Comparison of ENCODE assay signal across 8 cellular contexts in genomic region chr11:66312549-66313320, GRCh38. TPM values are rescaled to one million over a fixed set of nuclear protein-coding genes. Genes with fewer than 3 reads are reported as not detected.
DNase-seq lines count a peak whose midpoint lies in the region; ATAC-seq, FAIRE-seq and TF ChIP-seq lines count a peak whose summit lies in the region.

No MANE protein-coding gene starts in this region.

- H3K36me3 ChIP-seq in kidney (ENCODE audit: control insufficient read depth in 1 of 2, insufficient read depth in 2 of 2, low read length in 2 of 2), result no peaks in the 10 kb centered on the region

- TF ChIP-seq CTCF in AG10803 (conservative IDR thresholded peaks at IDR 0.05; ENCODE audit: low read length), result no peak
- TF ChIP-seq CTCF in kidney (IDR thresholded peaks at IDR 0.05; ENCODE audit: borderline replicate concordance, extremely low read depth, insufficient read depth), result no peak

- intact Hi-C loops in kidney (cut with DNase I), result no loop called here

- no peaks in the 10 kb centered on the region for H3K9me3 ChIP-seq in kidney (ENCODE audit: control insufficient read depth in 1 of 2, low read length in 2 of 2)

- peak overlapping the region; percentile 93 for H3K4me3 ChIP-seq in AG10803 (ENCODE audit: low read length)
- H3K4me3 ChIP-seq in kidney (ENCODE audit: low read length in 2 of 2), result peak overlapping the region; percentile 59 to 82

- peaks cover 0 to 7% of the 10 kb centered on the region in 2 donors for H3K4me1 ChIP-seq in kidney (ENCODE audit: control insufficient read depth in 1 of 2, insufficient read depth in 1 of 2, low read depth in 1 of 2, low read length in 2 of 2)

- no peak for FAIRE-seq in kidney (lab: Jason Lieb, UNC)

- H3K27ac ChIP-seq in kidney (ENCODE audit: low read depth in 2 of 2, low read length in 2 of 2), result peak overlapping the region; percentile 85 to 92

- peak; percentile 58 for ATAC-seq in HG03354 (IDR thresholded peaks at IDR 0.05; ENCODE audit: poor library complexity, severe bottlenecking, unreplicated experiment)

- peak overlapping the region in 1 of 2 donors; percentile 65 for H3K9ac ChIP-seq in kidney (ENCODE audit: low read length in 2 of 2)

- TF ChIP-seq POLR2A in GM19099 (IDR thresholded peaks at IDR 0.05; ENCODE audit: extremely low read depth, insufficient read length, low read depth), result peak; percentile 31

- DNase-seq in AG10803 (ENCODE audit: low read depth) (peak; percentile 100), NCI-H446 (lab: John Stamatoyannopoulos, UW) (peak; percentile 95 to 98), cerebellar nuclear complex (lab: John Stamatoyannopoulos, UW) (peak; percentile 50 to 51), kidney (peak; percentile 100)
- peak; percentile 97 for DNase-seq in activated CD4-positive, alpha-beta T cell treated with anti-CD3 and anti-CD28 coated beads for 1 hour
- DNase-seq in stimulated activated CD4-positive, alpha-beta T cell treated with anti-CD3 and anti-CD28 coated beads, Interleukin-12 subunit alpha, Interleukin-12 subunit beta, amount 100 ng/mL, for 48 hours (ENCODE audit: low read depth in 2 of 3, low spot score in 1 of 3), result peak; percentile 89 to 95 (median 93)

RNA-seq across cellular contexts. Expression of gene CD248, which starts 4.1 kb away (rescaled TPM):
- total RNA-seq in kidney, result 22.9 TPM
- 14.8 TPM for polyA plus RNA-seq in kidney (ENCODE audit: insufficient read depth, low read depth, low replicate concordance)

RNA-seq across cellular contexts. Expression of gene TMEM151A, which starts 21.0 kb away (rescaled TPM):
- 0.19 TPM for total RNA-seq in kidney
- not detected for polyA plus RNA-seq in kidney (ENCODE audit: insufficient read depth, low read depth, low replicate concordance)

RNA-seq across cellular contexts. Expression of gene RIN1, which starts 23.5 kb away (rescaled TPM):
- 9.2 TPM for total RNA-seq in kidney
- 2.3 TPM for polyA plus RNA-seq in kidney (ENCODE audit: insufficient read depth, low read depth, low replicate concordance)

RNA-seq across cellular contexts. Expression of gene YIF1A, which starts 23.8 kb away (rescaled TPM):
- 92.1 TPM for total RNA-seq in kidney
- polyA plus RNA-seq in kidney (ENCODE audit: insufficient read depth, low read depth, low replicate concordance), result 115 TPM

RNA-seq across cellular contexts. Expression of gene BRMS1, which starts 32.2 kb away (rescaled TPM):
- 32.8 TPM for total RNA-seq in kidney
- polyA plus RNA-seq in kidney (ENCODE audit: insufficient read depth, low read depth, low replicate concordance), result 69.7 TPM

Comparison
In these comparisons a context has a peak if more than half of its experiments do, and no peak if none do; other contexts are left out.
1. Peak in every context shown above with its lines: DNase-seq, ATAC-seq, H3K4me3 ChIP-seq and H3K27ac ChIP-seq.